ENCODE assay signal across 8 cellular contexts in the genomic region with DNA sequence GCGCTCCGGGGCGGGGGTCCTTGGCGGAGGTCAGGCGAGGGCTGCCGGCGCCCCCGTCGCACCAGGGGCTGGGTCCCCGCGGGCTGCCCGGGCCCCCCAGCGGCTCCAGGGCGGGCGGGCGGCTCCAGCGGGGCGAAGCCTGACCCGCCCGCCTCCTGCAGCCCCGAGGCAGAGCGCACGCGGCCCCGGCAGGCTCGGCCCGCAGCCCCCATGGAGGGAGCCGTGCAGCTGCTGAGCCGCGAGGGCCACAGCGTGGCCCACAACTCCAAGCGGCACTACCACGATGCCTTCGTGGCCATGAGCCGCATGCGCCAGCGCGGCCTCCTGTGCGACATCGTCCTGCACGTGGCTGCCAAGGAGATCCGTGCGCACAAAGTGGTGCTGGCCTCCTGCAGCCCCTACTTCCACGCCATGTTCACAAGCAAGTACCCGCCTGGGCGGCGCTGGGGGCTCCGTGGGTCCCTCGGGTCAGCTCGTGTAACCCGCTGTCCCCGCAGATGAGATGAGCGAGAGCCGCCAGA. TPM values are rescaled to one million over a fixed set of nuclear protein-coding genes. Genes with fewer than 3 reads are reported as not detected.
DNase-seq lines count a peak whose midpoint lies in the region; ATAC-seq and TF ChIP-seq lines count a peak whose summit lies in the region.

No MANE protein-coding gene starts in this region.

- H3K9ac ChIP-seq in SK-N-SH (no peak overlapping the region), iPS-18a (ENCODE audit: low read length) (no peak overlapping the region)

- H3K9me3 ChIP-seq in SK-N-SH (no peaks in the 10 kb centered on the region), iPS-18a (ENCODE audit: control insufficient read depth, low read depth, low read length) (no peaks in the 10 kb centered on the region)

- CTCF ChIA-PET in SK-N-SH (lab: Yijun Ruan, JAX): interaction anchor here (0.7 to 1.9 kb wide), 5 partner anchors 19 to 41 kb away, joined by 3 to 6 read pairs (median 4); no protein-coding TSS in a partner anchor

- no peak overlapping the region; a peak in 1 of 4 replicates for H3K27ac ChIP-seq in SK-N-SH (ENCODE audit: low read depth in 2 of 2, low read length in 1 of 2)
- no peak overlapping the region for H3K27ac ChIP-seq in iPS-18a (ENCODE audit: low read length)

- H3K4me3 ChIP-seq in SK-N-SH (ENCODE audit: low read depth in 2 of 2, low read length in 1 of 2) (peak overlapping the region; percentile 57 to 75; a peak in 3 of 4 replicates), WI38 (ENCODE audit: low read depth, low read length) (peak overlapping the region; percentile 68), iPS-18a (ENCODE audit: low read length) (peak overlapping the region; percentile 44)

- peaks cover 4 to 17% of the 10 kb centered on the region in 2 experiments; a peak in 2 of 4 replicates for H3K4me1 ChIP-seq in SK-N-SH (ENCODE audit: control insufficient read depth in 1 of 2, insufficient read depth in 2 of 2, low read depth in 1 of 2, low read length in 1 of 2)
- H3K4me1 ChIP-seq in iPS-18a (ENCODE audit: control insufficient read depth, low read depth, low read length): no peaks in the 10 kb centered on the region

- no peaks in the 10 kb centered on the region for H3K9me3 Mint-ChIP-seq in stimulated activated naive B cell treated with anti-CD40 and anti-IgM and Interleukin-4, amounts not matched to agents 10 μg/mL and 1 μg/mL and 100 μg/mL, for 72 hours

- DNase-seq in SK-N-SH (peak; percentile 77), GM13976 (ENCODE audit: low spot score) (no peak), NCI-H345 (lab: John Stamatoyannopoulos, UW) (no peak)
- no peak for DNase-seq in stimulated activated naive B cell treated with anti-CD40 and anti-IgM and Interleukin-4, amounts not matched to agents 10 μg/mL and 1 μg/mL and 100 μg/mL, for 72 hours

- no peak for ATAC-seq in SK-N-SH treated with all-trans-retinoic acid at 6 μM for 48 hours
- no peak for ATAC-seq in stimulated activated naive B cell treated with anti-CD40 and anti-IgM and Interleukin-4, amounts not matched to agents 10 μg/mL and 1 μg/mL and 100 μg/mL, for 72 hours (replicated peaks)
- ATAC-seq in activated CD4-positive, CD25-positive, alpha-beta regulatory T cell treated with anti-CD3 and anti-CD28 coated beads, Interleukin-2, amount 50 U/mL, for 24 hours: no peak

- H2AFZ ChIP-seq in SK-N-SH (ENCODE audit: low read depth): no peak overlapping the region

- POLR2A ChIA-PET in SK-N-SH (lab: Yijun Ruan, JAX): interaction anchor here (0.8 kb wide), 1 partner anchor 56 kb away, joined by 4 read pairs; no protein-coding TSS in a partner anchor

- in situ Hi-C loops in GM13976 (cut with MboI; ENCODE audit: low sequenced_read_pairs, unreplicated experiment): loop anchor here (10.0 kb wide), 1 partner anchor 56 kb away; no protein-coding TSS in a partner anchor

- TF ChIP-seq EP300 in SK-N-SH (IDR thresholded peaks at IDR 0.05; ENCODE audit: borderline replicate concordance in 1 of 2, low read depth in 1 of 2, low read length in 1 of 2): no peak

- no peak for TF ChIP-seq CTCF in SK-N-SH (IDR thresholded peaks at IDR 0.05)
- TF ChIP-seq CTCF in WI38 (IDR thresholded peaks at IDR 0.05; ENCODE audit: low read depth, low read length): no peak
- TF ChIP-seq CTCF in GM13976 (IDR thresholded peaks at IDR 0.05; ENCODE audit: borderline replicate concordance, control extremely low read depth, extremely low read depth, insufficient read depth, missing control alignments): no peak

- peak overlapping the region; percentile 62; the same call in 1 of the 2 replicates for H3K4me2 ChIP-seq in SK-N-SH

- H4K20me1 ChIP-seq in SK-N-SH (ENCODE audit: insufficient read depth): no peaks in the 10 kb centered on the region

- no peaks in the 10 kb centered on the region for H3F3A ChIP-seq in SK-N-SH (replicated peaks; ENCODE audit: insufficient read depth)

- H3K9me2 ChIP-seq in SK-N-SH: no peaks in the 10 kb centered on the region

- peaks cover 16 to 33% of the 10 kb centered on the region in 2 donors for H3K36me3 Mint-ChIP-seq in stimulated activated naive B cell treated with anti-CD40 and anti-IgM and Interleukin-4, amounts not matched to agents 10 μg/mL and 1 μg/mL and 100 μg/mL, for 72 hours

- 88% methylated on average over 10 of the region's 54 CpGs for WGBS in SK-N-SH (ENCODE audit: low lambda C conversion rate)

- H3K27ac Mint-ChIP-seq in stimulated activated naive B cell treated with anti-CD40 and anti-IgM and Interleukin-4, amounts not matched to agents 10 μg/mL and 1 μg/mL and 100 μg/mL, for 72 hours: no peak overlapping the region

- peaks cover 21 to 52% of the 10 kb centered on the region in 2 donors for H3K4me1 Mint-ChIP-seq in stimulated activated naive B cell treated with anti-CD40 and anti-IgM and Interleukin-4, amounts not matched to agents 10 μg/mL and 1 μg/mL and 100 μg/mL, for 72 hours

- H3K27me3 Mint-ChIP-seq in stimulated activated naive B cell treated with anti-CD40 and anti-IgM and Interleukin-4, amounts not matched to agents 10 μg/mL and 1 μg/mL and 100 μg/mL, for 72 hours: no peaks in the 10 kb centered on the region

- no peak for TF ChIP-seq RAD21 in SK-N-SH (IDR thresholded peaks at IDR 0.05; ENCODE audit: low read length)

- H3K27me3 ChIP-seq in SK-N-SH (ENCODE audit: insufficient read depth): no peaks in the 10 kb centered on the region
- peaks cover 30% of the 10 kb centered on the region for H3K27me3 ChIP-seq in iPS-18a (ENCODE audit: control insufficient read depth, insufficient read depth, low read length)

- H3K79me2 ChIP-seq in SK-N-SH (ENCODE audit: insufficient read depth): peaks cover 21% of the 10 kb centered on the region

- H3K4me3 Mint-ChIP-seq in stimulated activated naive B cell treated with anti-CD40 and anti-IgM and Interleukin-4, amounts not matched to agents 10 μg/mL and 1 μg/mL and 100 μg/mL, for 72 hours: peak overlapping the region; percentile 62 to 69

- peaks cover 0 to 24% of the 10 kb centered on the region in 2 experiments for H3K36me3 ChIP-seq in SK-N-SH (replicated peaks in 1 of 2; ENCODE audit: control insufficient read depth in 1 of 2, insufficient read depth in 2 of 2, low read length in 1 of 2)
- H3K36me3 ChIP-seq in iPS-18a (ENCODE audit: control insufficient read depth, low read depth, low read length): peaks cover 7% of the 10 kb centered on the region

TF ChIP-seq in SK-N-SH, 30 proteins besides CTCF, POLR2A, EP300 and RAD21:
- TF ChIP-seq MXI1 (IDR thresholded peaks at IDR 0.05; ENCODE audit: low read depth, low read length) (peak; percentile 40; the same call in 1 of the 2 replicates), RFX5 (IDR thresholded peaks at IDR 0.05; ENCODE audit: low read length) (no peak), NFIC (IDR thresholded peaks at IDR 0.05; ENCODE audit: borderline replicate concordance) (no peak), TEAD4 (IDR thresholded peaks at IDR 0.05; ENCODE audit: borderline replicate concordance, insufficient read depth) (no peak), MEF2A (IDR thresholded peaks at IDR 0.05; ENCODE audit: borderline replicate concordance, low read depth) (no peak)
- TF ChIP-seq, protein P1, sequence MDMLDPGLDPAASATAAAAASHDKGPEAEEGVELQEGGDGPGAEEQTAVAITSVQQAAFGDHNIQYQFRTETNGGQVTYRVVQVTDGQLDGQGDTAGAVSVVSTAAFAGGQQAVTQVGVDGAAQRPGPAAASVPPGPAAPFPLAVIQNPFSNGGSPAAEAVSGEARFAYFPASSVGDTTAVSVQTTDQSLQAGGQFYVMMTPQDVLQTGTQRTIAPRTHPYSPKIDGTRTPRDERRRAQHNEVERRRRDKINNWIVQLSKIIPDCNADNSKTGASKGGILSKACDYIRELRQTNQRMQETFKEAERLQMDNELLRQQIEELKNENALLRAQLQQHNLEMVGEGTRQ (IDR thresholded peaks at IDR 0.05; ENCODE audit: borderline replicate concordance, low read depth, low read length): no peak

TF ChIP-seq in SK-N-SH treated with all-trans-retinoic acid at 6 μM for 48 hours, 23 proteins besides CTCF, POLR2A, EP300 and RAD21 (continues in another document):
- TF ChIP-seq SNAI2 (CRISPR knock-in tag; IDR thresholded peaks at IDR 0.05) (no peak), ESRRG (CRISPR knock-in tag; IDR thresholded peaks at IDR 0.05) (no peak), BACH2 (CRISPR knock-in tag; IDR thresholded peaks at IDR 0.05; ENCODE audit: borderline replicate concordance) (no peak), GLIS3 (CRISPR knock-in tag; IDR thresholded peaks at IDR 0.05) (no peak), ISL1 (CRISPR knock-in tag; IDR thresholded peaks at IDR 0.05) (no peak), ZC3H10 (CRISPR knock-in tag; IDR thresholded peaks at IDR 0.05) (no peak), CSDC2 (CRISPR knock-in tag; IDR thresholded peaks at IDR 0.05) (no peak), ARNTL (CRISPR knock-in tag; IDR thresholded peaks at IDR 0.05; ENCODE audit: borderline replicate concordance, low read depth) (no peak), ZNF8 (CRISPR knock-in tag; IDR thresholded peaks at IDR 0.05) (no peak)

RNA-seq across cellular contexts. Expression of a gene that starts 0.8 kb away (rescaled TPM):
- polyA plus RNA-seq in SK-N-SH (2012; rRNA removed): 27.3 and 28.1 TPM in 2 replicates
- polyA plus RNA-seq in SK-N-SH (2012; cell fraction: cytosol; rRNA removed): 3.6 and 5.7 TPM in 2 replicates
- 220 and 295 TPM in 2 replicates for polyA plus RNA-seq in SK-N-SH (2012; cell fraction: nucleus; rRNA removed)

RNA-seq across cellular contexts. Expression of a gene that starts 2.1 kb away (rescaled TPM):
- polyA plus RNA-seq in SK-N-SH (2012; rRNA removed): 114 and 124 TPM in 2 replicates
- polyA plus RNA-seq in SK-N-SH (2012; cell fraction: cytosol; rRNA removed): 77.5 and 83.1 TPM in 2 replicates
- 214 and 215 TPM in 2 replicates for polyA plus RNA-seq in SK-N-SH (2012; cell fraction: nucleus; rRNA removed)

RNA-seq across cellular contexts. Expression of a gene that starts 5.1 kb away (rescaled TPM):
- polyA plus RNA-seq in SK-N-SH (2012; rRNA removed): not detected in 2 replicates
- polyA plus RNA-seq in SK-N-SH (2012; cell fraction: cytosol; rRNA removed): not detected in 2 replicates
- 0.13 and 0.25 TPM in 2 replicates for polyA plus RNA-seq in SK-N-SH (2012; cell fraction: nucleus; rRNA removed)

RNA-seq across cellular contexts. Expression of a gene that starts 20.7 kb away (rescaled TPM):
- 0.18 and 0.25 TPM in 2 replicates for polyA plus RNA-seq in SK-N-SH (2012; rRNA removed)
- polyA plus RNA-seq in SK-N-SH (2012; cell fraction: cytosol; rRNA removed): 0.13 and 0.18 TPM in 2 replicates
- 0.73 and 1.4 TPM in 2 replicates for polyA plus RNA-seq in SK-N-SH (2012; cell fraction: nucleus; rRNA removed)

RNA-seq across cellular contexts. Expression of a gene that starts 37.5 kb away (rescaled TPM):
- polyA plus RNA-seq in SK-N-SH (2012; rRNA removed): 2.1 and 3.7 TPM in 2 replicates
- 1.8 and 2.7 TPM in 2 replicates for polyA plus RNA-seq in SK-N-SH (2012; cell fraction: cytosol; rRNA removed)
- polyA plus RNA-seq in SK-N-SH (2012; cell fraction: nucleus; rRNA removed): 16.3 and 25.0 TPM in 2 replicates
